ENCODE assay signal across 29 cellular contexts in the genomic region with DNA sequence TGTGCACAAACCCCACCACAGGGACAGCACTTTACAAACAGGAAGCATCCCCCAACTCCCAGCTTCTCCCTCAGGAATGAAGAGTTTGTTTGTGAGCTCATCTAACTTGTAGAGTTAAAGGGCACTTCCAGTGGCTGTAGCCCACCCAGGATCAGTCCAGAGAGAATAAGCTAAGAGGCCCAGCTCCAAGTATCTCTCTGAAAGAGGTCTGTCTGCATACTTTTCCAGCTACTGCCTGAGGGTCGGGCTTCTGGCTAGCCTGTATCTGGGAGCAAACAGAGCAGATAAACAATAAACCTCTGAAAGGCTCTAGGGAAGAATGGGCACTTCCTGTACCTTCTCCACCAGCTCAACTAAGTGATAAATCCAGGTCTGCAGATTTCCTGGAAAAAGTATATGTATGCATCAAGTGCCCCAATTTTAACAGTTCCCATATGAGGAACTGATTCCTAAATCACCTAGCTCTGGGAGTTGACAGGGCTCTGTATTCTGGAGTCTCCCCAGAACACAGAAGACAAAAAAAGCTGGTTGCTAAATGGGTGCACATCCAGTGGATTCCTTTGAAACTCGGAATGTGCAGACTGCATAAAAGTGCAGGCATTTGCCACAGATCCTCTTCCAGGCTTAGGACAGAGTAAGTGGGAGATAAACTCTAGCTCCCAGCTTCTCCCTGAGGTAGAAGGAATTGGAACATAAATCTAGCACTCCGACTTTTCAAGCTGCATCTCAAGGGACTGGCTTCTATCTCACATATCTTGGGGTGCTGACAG. TPM values are rescaled to one million over a fixed set of nuclear protein-coding genes. Genes with fewer than 3 reads are reported as not detected.
DNase-seq lines count a peak whose midpoint lies in the region; ATAC-seq, FAIRE-seq and TF ChIP-seq lines count a peak whose summit lies in the region.
"Had no signal": no experiment of that assay in that cellular context is flagged by ENCODE, and none has a peak within 500 bp of the region (broad histone marks: within the 10 kb centered on the region; RNA-seq: fewer than 3 reads in every experiment).

No MANE protein-coding gene starts in this region.

- in situ Hi-C loops in HepG2 (cut with HindIII; ENCODE audit: extremely low pct_ligation_motif_present, low pct_unique_long_range_greater_than_20kb) (no loop called here), GM12878 (cut with MboI) (no loop called here)

- BruUV-seq in HepG2 (replicated peaks; lab: Mats Ljungman, UMichigan) (no TSS peak), GM12878 (replicated peaks; lab: Mats Ljungman, UMichigan) (no TSS peak)

- H3K36me3 ChIP-seq in HepG2 (replicated peaks in 1 of 2; ENCODE audit: control insufficient read depth in 1 of 2, insufficient read depth in 2 of 2, low read length in 2 of 2) (no peaks in the 10 kb centered on the region), right lobe of liver (no peaks in the 10 kb centered on the region), GM12878 (ENCODE audit: control insufficient read depth in 2 of 2, insufficient read depth in 2 of 2, low read length in 1 of 2) (no peaks in the 10 kb centered on the region), mesenchymal stem cell (ENCODE audit: control insufficient read depth in 1 of 2, insufficient read depth in 2 of 2, low read depth in 1 of 2, low read length in 2 of 2) (no peaks in the 10 kb centered on the region), MM.1S (replicated peaks; ENCODE audit: insufficient read depth, low read length) (no peaks in the 10 kb centered on the region)
- H3K36me3 ChIP-seq: spleen, WERI-Rb-1 had no signal

- H3K14ac ChIP-seq in mesenchymal stem cell (ENCODE audit: low read length in 2 of 2): no peak overlapping the region

- intact Hi-C loops in HepG2 (cut with micrococcal nuclease; ENCODE audit: unreplicated experiment) (loop anchor here (5.0 kb wide), 1 partner anchor 38 kb away; a partner anchor contains a TSS), right lobe of liver (cut with DNase I) (no loop called here), GM12878 (cut with micrococcal nuclease; ENCODE audit: unreplicated experiment) (no loop called here)

- H3F3A ChIP-seq in MM.1S (ENCODE audit: insufficient read depth, low read length): peaks cover 8% of the 10 kb centered on the region

- H2AK5ac ChIP-seq in mesenchymal stem cell (ENCODE audit: low read length, severe bottlenecking): no peak overlapping the region

- TF ChIP-seq EP300 in HepG2 (IDR thresholded peaks at IDR 0.05; ENCODE audit: low read depth in 2 of 2, low read length in 2 of 2) (no peak), HepG2 (CRISPR knock-in tag; IDR thresholded peaks at IDR 0.05; ENCODE audit: borderline replicate concordance) (no peak), GM12878 (IDR thresholded peaks at IDR 0.05; ENCODE audit: borderline replicate concordance in 1 of 2, control insufficient read depth in 1 of 2, low read depth in 2 of 2, low read length in 2 of 2) (no peak)

- SMC1A ChIA-PET in GM12878 (lab: Charles Lee; ENCODE audit: uncharacterized antibody, unreplicated experiment): interaction anchor here (0.5 to 1.6 kb wide), 4 partner anchors 10 to 52 kb away, joined by 3 to 12 read pairs (median 4); no protein-coding TSS in a partner anchor

- ATAC-seq in HepG2 (peak; percentile 23), right lobe of liver (no peak), GM12878 (no peak)
- no peak for ATAC-seq in stimulated activated memory B cell treated with anti-CD40 and anti-IgM and Interleukin-4, amounts not matched to agents 10 μg/mL and 1 μg/mL and 100 μg/mL, for 72 hours
- ATAC-seq: A549, HCT116 had no signal

- H3K79me2 ChIP-seq in HepG2 (ENCODE audit: insufficient read depth, low read length) (no peaks in the 10 kb centered on the region), GM12878 (ENCODE audit: control insufficient read depth, insufficient read depth, low read length) (peaks cover 2% of the 10 kb centered on the region; the same call in 1 of the 2 replicates), MM.1S (ENCODE audit: low read length) (no peaks in the 10 kb centered on the region)

- H3K27ac ChIP-seq in HepG2 (ENCODE audit: extremely low read length, insufficient read depth, low read length): no peak overlapping the region
- no peak overlapping the region for H3K27ac ChIP-seq in right lobe of liver
- peak overlapping the region; percentile 72 for H3K27ac ChIP-seq in GM12878 (ENCODE audit: control insufficient read depth, insufficient read depth)
- no peak overlapping the region for H3K27ac ChIP-seq in mesenchymal stem cell (ENCODE audit: low read length, poor library complexity, severe bottlenecking)
- H3K27ac ChIP-seq in MM.1S (ENCODE audit: low read length): no peak overlapping the region
- H3K27ac ChIP-seq: A549, spleen, WERI-Rb-1 had no signal

- no peak overlapping the region for H4K91ac ChIP-seq in mesenchymal stem cell (ENCODE audit: low read length)

- peaks cover 32% of the 10 kb centered on the region for H3K4me1 ChIP-seq in HepG2 (ENCODE audit: insufficient read depth, low read length)
- H3K4me1 ChIP-seq in right lobe of liver: no peaks in the 10 kb centered on the region
- H3K4me1 ChIP-seq in GM12878 (ENCODE audit: control insufficient read depth, insufficient read depth, low read length): peaks cover 49% of the 10 kb centered on the region
- peaks cover 4% of the 10 kb centered on the region for H3K4me1 ChIP-seq in mesenchymal stem cell (ENCODE audit: control insufficient read depth, insufficient read depth, low read depth, low read length)
- H3K4me1 ChIP-seq in MM.1S (ENCODE audit: low read length): peaks cover 8% of the 10 kb centered on the region

- TF ChIP-seq POLR2A in HepG2 (IDR thresholded peaks at IDR 0.05; ENCODE audit: insufficient read depth in 1 of 2, low read depth in 2 of 2, low read length in 2 of 2): no peak
- TF ChIP-seq POLR2A in right lobe of liver (IDR thresholded peaks at IDR 0.05): no peak
- no peak for TF ChIP-seq POLR2A in GM12878 (IDR thresholded peaks at IDR 0.05; ENCODE audit: low read depth, low read length)

- H3K4me1 Mint-ChIP-seq in stimulated activated memory B cell treated with anti-CD40 and anti-IgM and Interleukin-4, amounts not matched to agents 10 μg/mL and 1 μg/mL and 100 μg/mL, for 72 hours: peaks cover 47% of the 10 kb centered on the region

- no peak overlapping the region for H2BK15ac ChIP-seq in mesenchymal stem cell (ENCODE audit: low read depth, poor library complexity, severe bottlenecking)

- CTCF ChIA-PET in HepG2 (lab: Yijun Ruan, JAX; ENCODE audit: low intra/inter-chr PET ratio, low total read pairs) (no interaction called here), GM12878 (lab: Yijun Ruan, JAX) (interaction anchor here (0.5 to 8.9 kb wide), 8 partner anchors 9 to 580 kb away, joined by 3 to 79 read pairs (median 3); no protein-coding TSS in a partner anchor)

- whole genome bisulfite sequencing in HepG2 (ENCODE audit: low lambda C conversion rate): 16% methylated on average over 3 of the region's 3 CpGs
- WGBS in right lobe of liver (ENCODE audit: insufficient coverage, low coverage, low lambda C conversion rate, missing lambda C conversion rate): 63% methylated on average over 2 of the region's 3 CpGs
- 63% methylated on average over 3 of the region's 3 CpGs for WGBS in GM12878 (ENCODE audit: insufficient coverage, insufficient replicate concordance, low lambda C conversion rate, missing lambda C conversion rate)
- WGBS in mesenchymal stem cell: 18% methylated on average over 3 of the region's 3 CpGs

- H3K4me2 ChIP-seq in HepG2 (ENCODE audit: low read depth, low read length) (0 out of 2 replicates have a peak overlapping the region, but pooled peaks have one; percentile 25), GM12878 (ENCODE audit: control insufficient read depth, insufficient read depth) (peak overlapping the region; percentile 34; the same call in 1 of the 2 replicates), mesenchymal stem cell (ENCODE audit: low read length, poor library complexity, severe bottlenecking) (no peak overlapping the region), MM.1S (ENCODE audit: low read depth, low read length) (no peak overlapping the region)
- H3K4me2 ChIP-seq: A549 had no signal

- no peak overlapping the region for H2BK120ac ChIP-seq in mesenchymal stem cell (ENCODE audit: low read depth, low read length)

- RAD21 ChIA-PET in GM12878 (lab: Charles Lee; ENCODE audit: unreplicated experiment): interaction anchor here (0.6 to 1.5 kb wide), 4 partner anchors 10 to 96 kb away, joined by 3 to 5 read pairs (median 4); a partner anchor contains a TSS

- POLR2A ChIA-PET in HepG2 (lab: Yijun Ruan, JAX): no interaction called here
- POLR2A ChIA-PET in GM12878 (lab: Charles Lee): interaction anchor here (0.7 to 1.2 kb wide), 2 partner anchors 10 to 165 kb away, joined by 3 read pairs; no protein-coding TSS in a partner anchor

- no peaks in the 10 kb centered on the region for H3K79me1 ChIP-seq in mesenchymal stem cell (replicated peaks; ENCODE audit: low read length, poor library complexity, severe bottlenecking)

- H2AFZ ChIP-seq in HepG2 (ENCODE audit: low read length): no peak overlapping the region
- H2AFZ ChIP-seq in GM12878 (ENCODE audit: control insufficient read depth, low read depth, low read length): no peak overlapping the region
- H2AFZ ChIP-seq in mesenchymal stem cell (ENCODE audit: low read depth, low read length): no peak overlapping the region
- no peak overlapping the region for H2AFZ ChIP-seq in MM.1S (ENCODE audit: low read length)

- FAIRE-seq in HepG2 (lab: Jason Lieb, UNC) (no peak), GM12878 (lab: Jason Lieb, UNC) (no peak)
- FAIRE-seq: A549, astrocyte, GM19239 had no signal

- no peak for TF ChIP-seq CTCF in HepG2 (CRISPR knock-in tag; IDR thresholded peaks at IDR 0.05)
- TF ChIP-seq CTCF in right lobe of liver (IDR thresholded peaks at IDR 0.05): no peak
- TF ChIP-seq CTCF in GM12878 (IDR thresholded peaks at IDR 0.05 in 2 of 3, conservative IDR thresholded peaks at IDR 0.05 in 1 of 3; ENCODE audit: control insufficient read depth in 2 of 3, extremely low read depth in 1 of 3, insufficient read depth in 1 of 3, low read depth in 3 of 3, low read length in 3 of 3): no peak
- no peak for TF ChIP-seq CTCF in MM.1S (IDR thresholded peaks at IDR 0.05; ENCODE audit: low read length)

- H3K23ac ChIP-seq in mesenchymal stem cell (ENCODE audit: low read length in 2 of 2): no peak overlapping the region

- no peak overlapping the region for H3K18ac ChIP-seq in mesenchymal stem cell (ENCODE audit: low read depth in 1 of 2, low read length in 2 of 2)

- no peak for DNase-seq in HepG2 (ENCODE audit: low spot score)
- no peak for DNase-seq in right lobe of liver
- DNase-seq in GM12878 (ENCODE audit: low read depth, low spot score): no peak
- DNase-seq in mesenchymal stem cell: peak; percentile 24
- no peak for DNase-seq in MM.1S
- DNase-seq in AG20443 (ENCODE audit: low spot score): no peak
- no peak for DNase-seq in SKM-1 (lab: John Stamatoyannopoulos, UW; ENCODE audit: unreplicated experiment)
- DNase-seq: activated CD4-positive, alpha-beta T cell treated with anti-CD3 and anti-CD28 coated beads, Interleukin-2, amount 10 ng/mL, durations not matched to agents 24 days and 14 days; activated effector memory CD4-positive, alpha-beta T cell treated with anti-CD3 and anti-CD28 coated beads, Interleukin-2, amount 50 U/mL, for 16 hours; activated naive CD8-positive, alpha-beta T cell treated with anti-CD3 and anti-CD28 coated beads, Interleukin-2, amount 10 ng/mL, durations not matched to agents 7 days and 5 days; activated T-cell treated with anti-CD3 and anti-CD28 coated beads, Interleukin-2, amount 50 U/mL, for 1 hour; central memory CD4-positive, alpha-beta T cell; dermis blood vessel endothelial cell; DMS53; GDM1; Kasumi-1; kidney glomerular epithelial cell; NCI-H1694; NCI-H510A; OCI-M1; spleen; WERI-Rb-1 had no signal

- no peak overlapping the region for H4K8ac ChIP-seq in mesenchymal stem cell (ENCODE audit: low read length)

- H3K27ac Mint-ChIP-seq in stimulated activated memory B cell treated with anti-CD40 and anti-IgM and Interleukin-4, amounts not matched to agents 10 μg/mL and 1 μg/mL and 100 μg/mL, for 72 hours: peak overlapping the region; percentile 69
- H3K27ac Mint-ChIP-seq: activated CD4-positive, alpha-beta T cell treated with anti-CD3 and anti-CD28 coated beads, Interleukin-2, amount 10 ng/mL, durations not matched to agents 24 days and 14 days; activated naive CD8-positive, alpha-beta T cell treated with anti-CD3 and anti-CD28 coated beads, Interleukin-2, amount 10 ng/mL, durations not matched to agents 7 days and 5 days; T-helper 2 cell treated with Interferon-gamma antibody and Interleukin-4, amounts not matched to agents 5 μg/mL and 100 μg/mL, for 36 hours; type B pancreatic cell had no signal

- H3K27me3 ChIP-seq in HepG2 (ENCODE audit: control insufficient read depth in 1 of 2, insufficient read depth in 2 of 2, low read length in 2 of 2): no peaks in the 10 kb centered on the region
- no peaks in the 10 kb centered on the region for H3K27me3 ChIP-seq in right lobe of liver
- H3K27me3 ChIP-seq in GM12878 (replicated peaks in 1 of 2; ENCODE audit: control insufficient read depth in 2 of 2, insufficient read depth in 2 of 2, low read length in 1 of 2): no peaks in the 10 kb centered on the region
- H3K27me3 ChIP-seq in mesenchymal stem cell (ENCODE audit: control insufficient read depth in 1 of 2, insufficient read depth in 1 of 2, low read length in 2 of 2): peaks cover 0 to 5% of the 10 kb centered on the region in 2 experiments
- H3K27me3 ChIP-seq in MM.1S (replicated peaks; ENCODE audit: insufficient read depth, low read length): no peaks in the 10 kb centered on the region
- H3K27me3 ChIP-seq: spleen had no signal

- H3K27me3 Mint-ChIP-seq in stimulated activated memory B cell treated with anti-CD40 and anti-IgM and Interleukin-4, amounts not matched to agents 10 μg/mL and 1 μg/mL and 100 μg/mL, for 72 hours: no peaks in the 10 kb centered on the region
- H3K27me3 Mint-ChIP-seq: activated naive CD8-positive, alpha-beta T cell treated with anti-CD3 and anti-CD28 coated beads, Interleukin-2, amount 10 ng/mL, durations not matched to agents 7 days and 5 days; type B pancreatic cell had no signal

- no peak overlapping the region for H3K4me3 Mint-ChIP-seq in stimulated activated memory B cell treated with anti-CD40 and anti-IgM and Interleukin-4, amounts not matched to agents 10 μg/mL and 1 μg/mL and 100 μg/mL, for 72 hours
- H3K4me3 Mint-ChIP-seq: activated CD4-positive, alpha-beta T cell treated with anti-CD3 and anti-CD28 coated beads, Interleukin-2, amount 10 ng/mL, durations not matched to agents 24 days and 14 days; activated naive CD8-positive, alpha-beta T cell treated with anti-CD3 and anti-CD28 coated beads, Interleukin-2, amount 10 ng/mL, durations not matched to agents 7 days and 5 days; T-helper 2 cell treated with Interferon-gamma antibody and Interleukin-4, amounts not matched to agents 5 μg/mL and 100 μg/mL, for 36 hours; type B pancreatic cell had no signal

- H3K9me2 ChIP-seq in MM.1S (replicated peaks; ENCODE audit: insufficient read depth, low read length): no peaks in the 10 kb centered on the region

- H3K9me3 ChIP-seq in HepG2 (ENCODE audit: low read length) (no peaks in the 10 kb centered on the region), right lobe of liver (no peaks in the 10 kb centered on the region), GM12878 (replicated peaks; ENCODE audit: control insufficient read depth, insufficient read depth, low read length) (peaks cover 10% of the 10 kb centered on the region; the same call in 2 of the 3 replicates), mesenchymal stem cell (ENCODE audit: control insufficient read depth, low read length) (no peaks in the 10 kb centered on the region), MM.1S (replicated peaks; ENCODE audit: insufficient read depth, low read length) (no peaks in the 10 kb centered on the region)
- H3K9me3 ChIP-seq: A549 had no signal

- no peak overlapping the region for H3K4me3 ChIP-seq in HepG2 (replicated peaks in 1 of 3; ENCODE audit: insufficient read depth in 1 of 3, low read depth in 2 of 3, low read length in 3 of 3)
- no peak overlapping the region for H3K4me3 ChIP-seq in right lobe of liver
- no peak overlapping the region for H3K4me3 ChIP-seq in GM12878
- H3K4me3 ChIP-seq in mesenchymal stem cell (ENCODE audit: insufficient read depth in 1 of 2, low read depth in 1 of 2, low read length in 2 of 2): no peak overlapping the region
- no peak overlapping the region for H3K4me3 ChIP-seq in MM.1S (ENCODE audit: low read length)
- H3K4me3 ChIP-seq: A549, spleen had no signal

- peaks cover 11% of the 10 kb centered on the region for H3K36me3 Mint-ChIP-seq in stimulated activated memory B cell treated with anti-CD40 and anti-IgM and Interleukin-4, amounts not matched to agents 10 μg/mL and 1 μg/mL and 100 μg/mL, for 72 hours
- H3K36me3 Mint-ChIP-seq: activated naive CD8-positive, alpha-beta T cell treated with anti-CD3 and anti-CD28 coated beads, Interleukin-2, amount 10 ng/mL, durations not matched to agents 7 days and 5 days had no signal

- no peaks in the 10 kb centered on the region for H4K20me1 ChIP-seq in HepG2 (ENCODE audit: insufficient read depth, low read length)
- no peaks in the 10 kb centered on the region for H4K20me1 ChIP-seq in GM12878 (ENCODE audit: control insufficient read depth, insufficient read depth)
- no peaks in the 10 kb centered on the region for H4K20me1 ChIP-seq in MM.1S (ENCODE audit: insufficient read depth, low read length)

- peaks cover 9% of the 10 kb centered on the region for H3K9me3 Mint-ChIP-seq in stimulated activated memory B cell treated with anti-CD40 and anti-IgM and Interleukin-4, amounts not matched to agents 10 μg/mL and 1 μg/mL and 100 μg/mL, for 72 hours

- H3K4ac ChIP-seq in mesenchymal stem cell (ENCODE audit: low read depth in 1 of 2, low read length in 2 of 2): no peak overlapping the region

- H2BK5ac ChIP-seq in mesenchymal stem cell (ENCODE audit: low read depth, low read length, poor library complexity, severe bottlenecking): no peak overlapping the region

- no peak for TF ChIP-seq RAD21 in HepG2 (CRISPR knock-in tag; IDR thresholded peaks at IDR 0.05)
- no peak for TF ChIP-seq RAD21 in GM12878 (IDR thresholded peaks at IDR 0.05; ENCODE audit: insufficient read depth, low read depth, low read length)

- no peak overlapping the region for H2BK12ac ChIP-seq in mesenchymal stem cell (ENCODE audit: low read length in 2 of 2)

- no peak overlapping the region for H3K9ac ChIP-seq in HepG2 (ENCODE audit: insufficient read depth, low read depth, low read length)
- H3K9ac ChIP-seq in GM12878 (ENCODE audit: control insufficient read depth, insufficient read depth, low read length): no peak overlapping the region
- no peak overlapping the region for H3K9ac ChIP-seq in mesenchymal stem cell (ENCODE audit: low read length)
- H3K9ac ChIP-seq in MM.1S (ENCODE audit: low read length): no peak overlapping the region

RNA-seq across cellular contexts. Expression of a gene that starts 37.1 kb away (rescaled TPM):
- total RNA-seq in HepG2 (2016; rRNA removed; fragmentation: Illumina TruSeq; extraction: Trizol) (0.13 and 0.18 TPM in 2 replicates), right lobe of liver (under 1 TPM; 0.06 to 0.44 (median 0.23) TPM), GM12878 (2014; rRNA removed) (0.27 and 0.28 TPM in 2 replicates), GM12878 (2014; rRNA removed; fragmentation: Illumina TruSeq; extraction: Trizol) (0.14 and 0.27 TPM in 2 replicates), GM12878 (2021) (0.37 and 0.46 TPM in 2 replicates)
- not detected in 2 replicates for total RNA-seq in HepG2 (2016; cell fraction: cytosol; rRNA removed; fragmentation: Illumina TruSeq; extraction: Trizol; ENCODE audit: low read depth)
- 0.11 and 0.27 TPM in 2 replicates for total RNA-seq in HepG2 (2016; cell fraction: insoluble cytoplasmic fraction; rRNA removed; fragmentation: Illumina TruSeq; extraction: Trizol)
- total RNA-seq in HepG2 (2016; cell fraction: membrane; rRNA removed; fragmentation: Illumina TruSeq; extraction: Trizol): 0.03 and 0.19 TPM in 2 replicates
- 0.44 and 0.47 TPM in 2 replicates for total RNA-seq in HepG2 (2016; cell fraction: nucleus; rRNA removed; fragmentation: Illumina TruSeq; extraction: Trizol)
- polyA plus RNA-seq in HepG2 (2011; rRNA removed) (0.04 TPM in 2 replicates), GM12878 (2011; rRNA removed) (0.15 and 0.20 TPM in 2 replicates), GM12878 (2014; fragmentation: Illumina TruSeq; extraction: Trizol) (0.12 and 0.14 TPM in 2 replicates), GM12878 (2014; fragmentation: Nextera tagmentation; extraction: Ambion mirVana) (under 1 TPM; 0.02 to 0.05 TPM), GM12878 (2014; rRNA removed) (0.17 and 0.37 TPM in 2 replicates), GM12878 (2016; fragmentation: Nextera tagmentation; extraction: Ambion mirVana) (under 1 TPM; 0.18 to 0.21 TPM)
- 0.01 and 0.05 TPM in 2 replicates for polyA plus RNA-seq in HepG2 (2011; cell fraction: cytosol; rRNA removed)
- 0.07 and 0.08 TPM in 2 replicates for polyA plus RNA-seq in HepG2 (2011; cell fraction: nucleus; rRNA removed)
- polyA plus RNA-seq in HepG2 (2012): 0.01 and 0.11 TPM in 2 replicates
- polyA plus RNA-seq in HepG2 (2016; cell fraction: cytosol; fragmentation: Illumina TruSeq; extraction: Trizol; ENCODE audit: low read depth): 0.01 TPM in 1 of 2 replicates, not detected in the other
- 0.04 and 0.07 TPM in 2 replicates for polyA plus RNA-seq in HepG2 (2016; cell fraction: insoluble cytoplasmic fraction; fragmentation: Illumina TruSeq; extraction: Trizol; ENCODE audit: low read depth)
- polyA plus RNA-seq in HepG2 (2016; cell fraction: membrane; fragmentation: Illumina TruSeq; extraction: Trizol; ENCODE audit: low read depth): 0.15 TPM in 1 of 2 replicates, not detected in the other
- polyA plus RNA-seq in HepG2 (2016; cell fraction: nucleus; fragmentation: Illumina TruSeq; extraction: Trizol; ENCODE audit: insufficient read depth, low read depth): not detected in 2 replicates
- polyA minus RNA-seq in HepG2 (2011; rRNA and poly(A)+ RNA removed; ENCODE audit: low replicate concordance): 1.0 and 2.2 TPM in 2 replicates
- polyA minus RNA-seq in HepG2 (2011; cell fraction: cytosol; rRNA and poly(A)+ RNA removed): not detected in 2 replicates
- polyA minus RNA-seq in HepG2 (2011; cell fraction: nucleus; rRNA and poly(A)+ RNA removed): 0.99 and 1.0 TPM in 2 replicates
- total RNA-seq in GM12878 (2013; cell fraction: nucleolus; rRNA removed): 1.7 and 1.9 TPM in 2 replicates
- polyA plus RNA-seq in GM12878 (2011; ENCODE audit: low read depth): 0.12 TPM
- polyA plus RNA-seq in GM12878 (2011; cell fraction: cytosol; rRNA removed): 0.17 and 0.18 TPM in 2 replicates
- 0.15 and 0.20 TPM in 2 replicates for polyA plus RNA-seq in GM12878 (2011; cell fraction: nucleus; rRNA removed)
- polyA plus RNA-seq in GM12878 (2012): 0.32 and 0.45 TPM in 2 replicates
- polyA minus RNA-seq in GM12878 (2011; rRNA and poly(A)+ RNA removed): 0.62 and 0.66 TPM in 2 replicates
- polyA minus RNA-seq in GM12878 (2011; cell fraction: cytosol; rRNA and poly(A)+ RNA removed): 0.40 TPM in 1 of 2 replicates, not detected in the other
- polyA minus RNA-seq in GM12878 (2011; cell fraction: nucleus; rRNA and poly(A)+ RNA removed): 1.1 TPM in 2 replicates
- 0.08 TPM for polyA plus RNA-seq in mesenchymal stem cell (2013, experiment 1 of 2)
- 0.08 TPM for polyA plus RNA-seq in mesenchymal stem cell (2013, experiment 2 of 2)

RNA-seq across cellular contexts. Expression of a gene that starts 45.7 kb away (rescaled TPM):
- total RNA-seq in HepG2 (2016; rRNA removed; fragmentation: Illumina TruSeq; extraction: Trizol) (19.5 and 27.6 TPM in 2 replicates), right lobe of liver (1 to 10 TPM; 5.5 to 9.8 (median 7.4) TPM), GM12878 (2014; rRNA removed) (18.4 and 24.3 TPM in 2 replicates), GM12878 (2014; rRNA removed; fragmentation: Illumina TruSeq; extraction: Trizol) (32.6 and 34.9 TPM in 2 replicates), GM12878 (2021) (21.8 and 21.9 TPM in 2 replicates)
- total RNA-seq in HepG2 (2016; cell fraction: cytosol; rRNA removed; fragmentation: Illumina TruSeq; extraction: Trizol; ENCODE audit: low read depth): 12.4 and 15.0 TPM in 2 replicates
- total RNA-seq in HepG2 (2016; cell fraction: insoluble cytoplasmic fraction; rRNA removed; fragmentation: Illumina TruSeq; extraction: Trizol): 20.6 and 26.6 TPM in 2 replicates
- 21.9 and 26.0 TPM in 2 replicates for total RNA-seq in HepG2 (2016; cell fraction: membrane; rRNA removed; fragmentation: Illumina TruSeq; extraction: Trizol)
- 10.7 and 12.4 TPM in 2 replicates for total RNA-seq in HepG2 (2016; cell fraction: nucleus; rRNA removed; fragmentation: Illumina TruSeq; extraction: Trizol)
- polyA plus RNA-seq in HepG2 (2011; rRNA removed) (5.7 and 8.6 TPM in 2 replicates), GM12878 (2011; rRNA removed) (19.7 and 30.8 TPM in 2 replicates), GM12878 (2014; fragmentation: Illumina TruSeq; extraction: Trizol) (29.3 and 40.1 TPM in 2 replicates), GM12878 (2014; fragmentation: Nextera tagmentation; extraction: Ambion mirVana) (10 to 100 TPM; 49.0 to 51.8 TPM), GM12878 (2014; rRNA removed) (16.8 and 18.5 TPM in 2 replicates), GM12878 (2016; fragmentation: Nextera tagmentation; extraction: Ambion mirVana) (10 to 100 TPM; 69.8 to 72.6 TPM)
- 4.2 and 5.6 TPM in 2 replicates for polyA plus RNA-seq in HepG2 (2011; cell fraction: cytosol; rRNA removed)
- 2.1 and 3.9 TPM in 2 replicates for polyA plus RNA-seq in HepG2 (2011; cell fraction: nucleus; rRNA removed)
- polyA plus RNA-seq in HepG2 (2012): 12.9 and 18.1 TPM in 2 replicates
- polyA plus RNA-seq in HepG2 (2016; cell fraction: cytosol; fragmentation: Illumina TruSeq; extraction: Trizol; ENCODE audit: low read depth): 8.5 and 11.4 TPM in 2 replicates
- polyA plus RNA-seq in HepG2 (2016; cell fraction: insoluble cytoplasmic fraction; fragmentation: Illumina TruSeq; extraction: Trizol; ENCODE audit: low read depth): 31.9 and 33.4 TPM in 2 replicates
- 14.6 and 16.7 TPM in 2 replicates for polyA plus RNA-seq in HepG2 (2016; cell fraction: membrane; fragmentation: Illumina TruSeq; extraction: Trizol; ENCODE audit: low read depth)
- 17.0 and 18.6 TPM in 2 replicates for polyA plus RNA-seq in HepG2 (2016; cell fraction: nucleus; fragmentation: Illumina TruSeq; extraction: Trizol; ENCODE audit: insufficient read depth, low read depth)
- polyA minus RNA-seq in HepG2 (2011; rRNA and poly(A)+ RNA removed; ENCODE audit: low replicate concordance): 3.1 and 4.3 TPM in 2 replicates
- polyA minus RNA-seq in HepG2 (2011; cell fraction: cytosol; rRNA and poly(A)+ RNA removed): 5.7 and 6.3 TPM in 2 replicates
- 10.3 and 11.4 TPM in 2 replicates for polyA minus RNA-seq in HepG2 (2011; cell fraction: nucleus; rRNA and poly(A)+ RNA removed)
- 16.2 and 17.0 TPM in 2 replicates for total RNA-seq in GM12878 (2013; cell fraction: nucleolus; rRNA removed)
- polyA plus RNA-seq in GM12878 (2011; ENCODE audit: low read depth): 12.4 TPM
- 4.3 and 5.1 TPM in 2 replicates for polyA plus RNA-seq in GM12878 (2011; cell fraction: cytosol; rRNA removed)
- polyA plus RNA-seq in GM12878 (2011; cell fraction: nucleus; rRNA removed): 5.9 TPM in 2 replicates
- polyA plus RNA-seq in GM12878 (2012): 19.6 and 27.0 TPM in 2 replicates
- 5.1 and 10.2 TPM in 2 replicates for polyA minus RNA-seq in GM12878 (2011; rRNA and poly(A)+ RNA removed)
- 4.2 and 4.9 TPM in 2 replicates for polyA minus RNA-seq in GM12878 (2011; cell fraction: cytosol; rRNA and poly(A)+ RNA removed)
- polyA minus RNA-seq in GM12878 (2011; cell fraction: nucleus; rRNA and poly(A)+ RNA removed): 4.1 and 7.7 TPM in 2 replicates
- 15.3 TPM for polyA plus RNA-seq in mesenchymal stem cell (2013, experiment 1 of 2)
- polyA plus RNA-seq in mesenchymal stem cell (2013, experiment 2 of 2): 16.3 TPM

Comparison
In these comparisons a context has a peak if more than half of its experiments do, and no peak if none do; other contexts are left out.
1. H3K4me2 ChIP-seq: peak in HepG2 (single experiment) and GM12878 (single experiment); none in mesenchymal stem cell (single experiment) and MM.1S (single experiment).